Comparison of ENCODE assay signal across 39 cellular contexts in the genomic region with DNA sequence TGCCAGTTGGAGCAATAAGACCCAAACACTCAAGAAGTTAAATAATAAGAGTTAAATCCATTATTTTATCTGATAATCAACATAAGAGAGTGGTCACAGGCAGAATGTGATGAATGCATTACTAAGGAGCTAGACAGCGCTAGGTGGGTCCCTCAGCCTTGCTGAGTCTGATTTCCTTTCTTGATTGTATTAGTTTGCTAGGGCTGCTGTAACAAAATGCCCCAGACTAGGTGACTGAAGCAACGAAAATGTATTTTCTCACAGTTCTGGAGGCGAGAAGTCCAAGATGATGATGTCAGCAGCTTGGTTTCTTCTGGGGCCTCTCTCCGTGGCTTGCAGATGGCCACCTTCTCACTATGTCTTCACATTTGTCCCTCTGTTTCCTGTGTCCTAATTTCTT. TPM values are rescaled to one million over a fixed set of nuclear protein-coding genes. Genes with fewer than 3 reads are reported as not detected.
"Had no signal": no experiment of that assay in that cellular context is flagged by ENCODE, and none has a peak within 500 bp of the region (broad histone marks: within the 10 kb centered on the region; RNA-seq: fewer than 3 reads in every experiment).

No MANE protein-coding gene starts in this region.

- H3K27me3 ChIP-seq: MG63 had no signal

- H3K36me3 ChIP-seq: MG63 had no signal

- H3K4me3 ChIP-seq: MG63 had no signal

- DNase-seq: Karpas-422, Kasumi-1, MG63, MM.1S, MV-4-11, NCI-H1048, NCI-H1092, NCI-H1092 treated with DMSO at 0.1 percent for 48 hours, NCI-H1105, NCI-H1105 treated with DMSO at 0.1 percent for 48 hours, NCI-H1417, NCI-H1417 treated with DMSO at 0.1 percent for 48 hours, NCI-H1436, NCI-H1436 treated with DMSO at 0.1 percent for 48 hours, NCI-H146, NCI-H1694, NCI-H1694 treated with DMSO at 0.1 percent for 48 hours, NCI-H187, NCI-H187 treated with DMSO at 0.1 percent for 48 hours, NCI-H1930, NCI-H2029, NCI-H2029 treated with DMSO at 0.1 percent for 48 hours, NCI-H2081, NCI-H2081 treated with DMSO at 0.1 percent for 48 hours, NCI-H2107, NCI-H2171, NCI-H2171 treated with DMSO at 0.1 percent for 48 hours, NCI-H2227 treated with DMSO at 0.1 percent for 48 hours, NCI-H345, NCI-H446, NCI-H446 treated with DMSO at 0.1 percent for 48 hours, NCI-H510A, NCI-H510A treated with DMSO at 0.1 percent for 48 hours, NCI-H524, NCI-H524 treated with DMSO at 0.1 percent for 48 hours had no signal

- H3K9me3 ChIP-seq: MG63 had no signal

RNA-seq across cellular contexts. Expression of a gene that starts 8.2 kb away (rescaled TPM):
- total RNA-seq: LHCN-M2, M059J, MCF 10A, NCI-H460 had no signal
